2 cellular contexts compared by ENCODE assay signal in genomic region chr2:56580242-56580641, GRCh38.
TF ChIP-seq lines count a peak whose summit lies in the region.

No MANE protein-coding gene starts in this region.

TF ChIP-seq in HepG2, 621 proteins besides CTCF, POLR2A, EP300 and RAD21 (continued from another document):
- no peak for TF ChIP-seq E2F1 (CRISPR knock-in tag; IDR thresholded peaks at IDR 0.05)
- no peak for TF ChIP-seq ZNF180 (CRISPR knock-in tag; IDR thresholded peaks at IDR 0.05; ENCODE audit: borderline replicate concordance, low read depth)
- no peak for TF ChIP-seq ZNF546 (CRISPR knock-in tag; conservative IDR thresholded peaks at IDR 0.05)

TF ChIP-seq in WTC11, 78 proteins besides CTCF, POLR2A, EP300 and RAD21 (continued from another document):
- TF ChIP-seq ZBTB43 (CRISPR knock-in tag; IDR thresholded peaks at IDR 0.05) (no peak), ZNF396 (CRISPR knock-in tag; IDR thresholded peaks at IDR 0.05; ENCODE audit: borderline replicate concordance) (no peak)
